ENCODE assay signal across 1 cellular context in the genomic region with DNA sequence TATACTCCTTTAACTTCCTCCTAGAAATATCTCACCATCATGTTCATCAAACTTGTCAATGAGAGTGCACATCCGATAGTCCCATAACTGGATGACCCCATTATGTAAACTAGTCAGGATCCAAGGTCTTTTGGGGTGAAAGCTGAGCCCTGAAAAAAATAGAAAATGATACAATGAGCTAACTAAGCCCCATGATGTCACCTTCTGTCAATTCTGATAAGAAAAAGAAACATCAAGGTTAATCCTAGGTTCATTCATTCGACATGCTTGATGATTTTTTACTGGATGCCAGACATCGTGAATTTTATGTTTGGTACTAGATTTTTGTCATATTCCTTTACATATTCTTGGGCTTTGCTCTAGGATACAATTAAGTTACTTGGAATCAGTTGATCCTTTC.
TF ChIP-seq lines count a peak whose summit lies in the region.

No MANE protein-coding gene starts in this region.

TF ChIP-seq in GM12878, 131 proteins besides CTCF, POLR2A, EP300 and RAD21:
- TF ChIP-seq KLF5 (IDR thresholded peaks at IDR 0.05; ENCODE audit: partially characterized antibody) (no peak), RCOR1 (conservative IDR thresholded peaks at IDR 0.05; ENCODE audit: low read depth, low read length) (no peak), MXI1 (IDR thresholded peaks at IDR 0.05; ENCODE audit: low read depth, low read length) (no peak), TAF1 (IDR thresholded peaks at IDR 0.05; ENCODE audit: borderline replicate concordance, low read depth, low read length) (no peak), MEF2B (IDR thresholded peaks at IDR 0.05; ENCODE audit: partially characterized antibody, poor library complexity, severe bottlenecking) (no peak), ZNF24 (IDR thresholded peaks at IDR 0.05) (no peak), SREBF1 (IDR thresholded peaks at IDR 0.05; ENCODE audit: low read length) (no peak), SREBF2 (IDR thresholded peaks at IDR 0.05; ENCODE audit: low read length) (no peak), SIX5 (IDR thresholded peaks at IDR 0.05; ENCODE audit: low read depth, low read length, severe bottlenecking) (no peak), CHD1 (IDR thresholded peaks at IDR 0.05; ENCODE audit: low read depth, low read length) (no peak), ESRRA (IDR thresholded peaks at IDR 0.05; ENCODE audit: low read length) (no peak), SMAD5 (IDR thresholded peaks at IDR 0.05; ENCODE audit: low read depth) (no peak), SRF (IDR thresholded peaks at IDR 0.05; ENCODE audit: low read depth in 2 of 2, low read length in 2 of 2) (no peak), EED (IDR thresholded peaks at IDR 0.05; ENCODE audit: low read depth) (no peak), HCFC1 (IDR thresholded peaks at IDR 0.05; ENCODE audit: low read length) (no peak)
- TF ChIP-seq, protein P1, sequence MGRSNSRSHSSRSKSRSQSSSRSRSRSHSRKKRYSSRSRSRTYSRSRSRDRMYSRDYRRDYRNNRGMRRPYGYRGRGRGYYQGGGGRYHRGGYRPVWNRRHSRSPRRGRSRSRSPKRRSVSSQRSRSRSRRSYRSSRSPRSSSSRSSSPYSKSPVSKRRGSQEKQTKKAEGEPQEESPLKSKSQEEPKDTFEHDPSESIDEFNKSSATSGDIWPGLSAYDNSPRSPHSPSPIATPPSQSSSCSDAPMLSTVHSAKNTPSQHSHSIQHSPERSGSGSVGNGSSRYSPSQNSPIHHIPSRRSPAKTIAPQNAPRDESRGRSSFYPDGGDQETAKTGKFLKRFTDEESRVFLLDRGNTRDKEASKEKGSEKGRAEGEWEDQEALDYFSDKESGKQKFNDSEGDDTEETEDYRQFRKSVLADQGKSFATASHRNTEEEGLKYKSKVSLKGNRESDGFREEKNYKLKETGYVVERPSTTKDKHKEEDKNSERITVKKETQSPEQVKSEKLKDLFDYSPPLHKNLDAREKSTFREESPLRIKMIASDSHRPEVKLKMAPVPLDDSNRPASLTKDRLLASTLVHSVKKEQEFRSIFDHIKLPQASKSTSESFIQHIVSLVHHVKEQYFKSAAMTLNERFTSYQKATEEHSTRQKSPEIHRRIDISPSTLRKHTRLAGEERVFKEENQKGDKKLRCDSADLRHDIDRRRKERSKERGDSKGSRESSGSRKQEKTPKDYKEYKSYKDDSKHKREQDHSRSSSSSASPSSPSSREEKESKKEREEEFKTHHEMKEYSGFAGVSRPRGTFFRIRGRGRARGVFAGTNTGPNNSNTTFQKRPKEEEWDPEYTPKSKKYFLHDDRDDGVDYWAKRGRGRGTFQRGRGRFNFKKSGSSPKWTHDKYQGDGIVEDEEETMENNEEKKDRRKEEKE (IDR thresholded peaks at IDR 0.05) = no peak
- TF ChIP-seq, protein P2, sequence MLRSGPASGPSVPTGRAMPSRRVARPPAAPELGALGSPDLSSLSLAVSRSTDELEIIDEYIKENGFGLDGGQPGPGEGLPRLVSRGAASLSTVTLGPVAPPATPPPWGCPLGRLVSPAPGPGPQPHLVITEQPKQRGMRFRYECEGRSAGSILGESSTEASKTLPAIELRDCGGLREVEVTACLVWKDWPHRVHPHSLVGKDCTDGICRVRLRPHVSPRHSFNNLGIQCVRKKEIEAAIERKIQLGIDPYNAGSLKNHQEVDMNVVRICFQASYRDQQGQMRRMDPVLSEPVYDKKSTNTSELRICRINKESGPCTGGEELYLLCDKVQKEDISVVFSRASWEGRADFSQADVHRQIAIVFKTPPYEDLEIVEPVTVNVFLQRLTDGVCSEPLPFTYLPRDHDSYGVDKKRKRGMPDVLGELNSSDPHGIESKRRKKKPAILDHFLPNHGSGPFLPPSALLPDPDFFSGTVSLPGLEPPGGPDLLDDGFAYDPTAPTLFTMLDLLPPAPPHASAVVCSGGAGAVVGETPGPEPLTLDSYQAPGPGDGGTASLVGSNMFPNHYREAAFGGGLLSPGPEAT (IDR thresholded peaks at IDR 0.05; ENCODE audit: low read depth) = no peak
- TF ChIP-seq, protein P3, sequence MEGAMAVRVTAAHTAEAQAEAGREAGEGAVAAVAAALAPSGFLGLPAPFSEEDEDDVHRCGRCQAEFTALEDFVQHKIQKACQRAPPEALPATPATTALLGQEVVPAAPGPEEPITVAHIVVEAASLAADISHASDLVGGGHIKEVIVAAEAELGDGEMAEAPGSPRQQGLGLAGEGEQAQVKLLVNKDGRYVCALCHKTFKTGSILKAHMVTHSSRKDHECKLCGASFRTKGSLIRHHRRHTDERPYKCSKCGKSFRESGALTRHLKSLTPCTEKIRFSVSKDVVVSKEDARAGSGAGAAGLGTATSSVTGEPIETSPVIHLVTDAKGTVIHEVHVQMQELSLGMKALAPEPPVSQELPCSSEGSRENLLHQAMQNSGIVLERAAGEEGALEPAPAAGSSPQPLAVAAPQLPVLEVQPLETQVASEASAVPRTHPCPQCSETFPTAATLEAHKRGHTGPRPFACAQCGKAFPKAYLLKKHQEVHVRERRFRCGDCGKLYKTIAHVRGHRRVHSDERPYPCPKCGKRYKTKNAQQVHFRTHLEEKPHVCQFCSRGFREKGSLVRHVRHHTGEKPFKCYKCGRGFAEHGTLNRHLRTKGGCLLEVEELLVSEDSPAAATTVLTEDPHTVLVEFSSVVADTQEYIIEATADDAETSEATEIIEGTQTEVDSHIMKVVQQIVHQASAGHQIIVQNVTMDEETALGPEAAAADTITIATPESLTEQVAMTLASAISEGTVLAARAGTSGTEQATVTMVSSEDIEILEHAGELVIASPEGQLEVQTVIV (IDR thresholded peaks at IDR 0.05; ENCODE audit: borderline replicate concordance, partially characterized antibody) = no peak
- TF ChIP-seq, protein P4, sequence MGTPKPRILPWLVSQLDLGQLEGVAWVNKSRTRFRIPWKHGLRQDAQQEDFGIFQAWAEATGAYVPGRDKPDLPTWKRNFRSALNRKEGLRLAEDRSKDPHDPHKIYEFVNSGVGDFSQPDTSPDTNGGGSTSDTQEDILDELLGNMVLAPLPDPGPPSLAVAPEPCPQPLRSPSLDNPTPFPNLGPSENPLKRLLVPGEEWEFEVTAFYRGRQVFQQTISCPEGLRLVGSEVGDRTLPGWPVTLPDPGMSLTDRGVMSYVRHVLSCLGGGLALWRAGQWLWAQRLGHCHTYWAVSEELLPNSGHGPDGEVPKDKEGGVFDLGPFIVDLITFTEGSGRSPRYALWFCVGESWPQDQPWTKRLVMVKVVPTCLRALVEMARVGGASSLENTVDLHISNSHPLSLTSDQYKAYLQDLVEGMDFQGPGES (IDR thresholded peaks at IDR 0.05) = no peak
